8 cellular contexts compared by ENCODE assay signal in genomic region chrX:151359931-151360871, GRCh38. TPM values are rescaled to one million over a fixed set of nuclear protein-coding genes. Genes with fewer than 3 reads are reported as not detected.
DNase-seq lines count a peak whose midpoint lies in the region; ATAC-seq and TF ChIP-seq lines count a peak whose summit lies in the region.

No MANE protein-coding gene starts in this region.

- no peaks in the 10 kb centered on the region for H3K36me3 Mint-ChIP-seq in stimulated activated effector memory CD8-positive, alpha-beta T cell treated with anti-CD3 and anti-CD28 coated beads, Interleukin-12 subunit alpha, Interleukin-12 subunit beta, amount 100 ng/mL, for 72 hours

- no peak overlapping the region for H3K4me3 ChIP-seq in AG10803 (ENCODE audit: low read length)
- no peak overlapping the region for H3K4me3 ChIP-seq in body of pancreas
- no peak overlapping the region for H3K4me3 ChIP-seq in kidney epithelial cell (ENCODE audit: low read depth, low read length)

- no peaks in the 10 kb centered on the region for H3K9me3 ChIP-seq in body of pancreas

- H3K36me3 ChIP-seq in body of pancreas (replicated peaks in 1 of 2; ENCODE audit: insufficient read depth in 1 of 2, low read depth in 2 of 2): no peaks in the 10 kb centered on the region
- no peaks in the 10 kb centered on the region for H3K36me3 ChIP-seq in kidney epithelial cell (ENCODE audit: control insufficient read depth, insufficient read depth, low read length)

- no peaks in the 10 kb centered on the region for H3K9me3 Mint-ChIP-seq in stimulated activated effector memory CD8-positive, alpha-beta T cell treated with anti-CD3 and anti-CD28 coated beads, Interleukin-12 subunit alpha, Interleukin-12 subunit beta, amount 100 ng/mL, for 72 hours

- peak; percentile 58 for TF ChIP-seq CTCF in AG10803 (conservative IDR thresholded peaks at IDR 0.05; ENCODE audit: low read length)
- peak; percentile 35 to 59 (median 42) for TF ChIP-seq CTCF in body of pancreas (IDR thresholded peaks at IDR 0.05)
- peak; percentile 73 for TF ChIP-seq CTCF in kidney epithelial cell (IDR thresholded peaks at IDR 0.05; ENCODE audit: insufficient read depth, low read length, poor library complexity, severe bottlenecking)

- no peaks in the 10 kb centered on the region for H3K4me1 Mint-ChIP-seq in stimulated activated effector memory CD8-positive, alpha-beta T cell treated with anti-CD3 and anti-CD28 coated beads, Interleukin-12 subunit alpha, Interleukin-12 subunit beta, amount 100 ng/mL, for 72 hours

- H3K27ac Mint-ChIP-seq in stimulated activated effector memory CD8-positive, alpha-beta T cell treated with anti-CD3 and anti-CD28 coated beads, Interleukin-12 subunit alpha, Interleukin-12 subunit beta, amount 100 ng/mL, for 72 hours: no peak overlapping the region

- peaks cover 4% of the 10 kb centered on the region for H3K4me1 ChIP-seq in body of pancreas

- WGBS in body of pancreas, 2 donors: 2 to 50% methylated on average over 1 to 24 of the region's 25 CpGs

- DNase-seq in AG10803 (ENCODE audit: low read depth): peak; percentile 0
- peak in 4 of 5 donors; percentile 8 to 14 (median 12) for DNase-seq in T-helper 1 cell
- peak; percentile 14 to 55 (median 35) for DNase-seq in body of pancreas
- DNase-seq in kidney epithelial cell (ENCODE audit: low read depth): no peak
- DNase-seq in stimulated activated effector memory CD8-positive, alpha-beta T cell treated with anti-CD3 and anti-CD28 coated beads, Interleukin-12 subunit alpha, Interleukin-12 subunit beta, amount 100 ng/mL, for 72 hours (ENCODE audit: low spot score in 2 of 2): peak; percentile 25 to 57
- DNase-seq in dedifferentiated amniotic fluid mesenchymal stem cell (ENCODE audit: extremely low spot score): no peak

- intact Hi-C loops in body of pancreas (cut with DNase I): no loop called here

- no peak for TF ChIP-seq POLR2A in body of pancreas (IDR thresholded peaks at IDR 0.05)

- H3K27ac ChIP-seq in body of pancreas: no peak overlapping the region

- no peaks in the 10 kb centered on the region for H3K27me3 ChIP-seq in body of pancreas
- peaks cover 5% of the 10 kb centered on the region for H3K27me3 ChIP-seq in kidney epithelial cell (ENCODE audit: control insufficient read depth, insufficient read depth, low read length)

- H3K4me3 Mint-ChIP-seq in stimulated activated effector memory CD8-positive, alpha-beta T cell treated with anti-CD3 and anti-CD28 coated beads, Interleukin-12 subunit alpha, Interleukin-12 subunit beta, amount 100 ng/mL, for 72 hours: peak overlapping the region; percentile 32

- ATAC-seq in GM18858 (IDR thresholded peaks at IDR 0.05; ENCODE audit: unreplicated experiment) (peak; percentile 57), HG03469 (IDR thresholded peaks at IDR 0.05; ENCODE audit: unreplicated experiment) (peak; percentile 72), body of pancreas (peak; percentile 53)
- peak; percentile 75 for ATAC-seq in stimulated activated effector memory CD8-positive, alpha-beta T cell treated with anti-CD3 and anti-CD28 coated beads, Interleukin-12 subunit alpha, Interleukin-12 subunit beta, amount 100 ng/mL, for 72 hours

RNA-seq across cellular contexts. Expression of gene VMA21, which starts 36.8 kb away (rescaled TPM):
- total RNA-seq in body of pancreas (10 to 100 TPM in 1 of 2 donors, 1 to 10 TPM in 1; 9.9 to 17.1 TPM), kidney epithelial cell (55.7 and 62.7 TPM in 2 replicates)

Comparison
In these comparisons a context has a peak if more than half of its experiments do, and no peak if none do; other contexts are left out.
1. DNase-seq: peak in AG10803 (single experiment), T-helper 1 cell (4 of 5), body of pancreas (4 of 4) and stimulated activated effector memory CD8-positive, alpha-beta T cell treated with anti-CD3 and anti-CD28 coated beads, Interleukin-12 subunit alpha, Interleukin-12 subunit beta, amount 100 ng/mL, for 72 hours (2 of 2); none in kidney epithelial cell (single experiment) and dedifferentiated amniotic fluid mesenchymal stem cell (single experiment).
2. Peak in every context shown above with its lines, with median percentiles within 50 percentile points of each other: CTCF ChIP-seq and ATAC-seq.